ENCODE assay signal across 7 cellular contexts in the genomic region with DNA sequence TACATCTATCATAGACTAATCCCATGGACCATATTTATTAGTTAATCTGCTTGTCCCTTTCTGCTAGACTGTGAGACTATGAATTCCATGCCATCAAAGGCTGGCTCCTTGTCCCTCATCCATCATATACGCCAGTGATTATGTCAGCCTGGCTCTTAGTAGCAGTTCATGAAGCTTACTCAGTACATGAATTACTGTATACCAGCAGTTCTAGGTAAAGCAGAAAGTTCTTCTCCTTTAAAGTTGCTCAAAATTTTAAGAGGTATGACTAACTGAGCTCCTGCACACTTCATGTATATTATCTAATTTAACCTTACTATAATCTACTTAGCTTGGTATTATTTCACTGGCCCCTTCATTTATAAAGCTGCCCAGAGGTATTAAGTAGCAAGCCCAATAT.
"Had no signal": no experiment of that assay in that cellular context is flagged by ENCODE, and none has a peak within 500 bp of the region (broad histone marks: within the 10 kb centered on the region; RNA-seq: fewer than 3 reads in every experiment).

No MANE protein-coding gene starts in this region.

- H3K27me3 Mint-ChIP-seq: IgD-negative memory B cell had no signal

- H3K27ac Mint-ChIP-seq: HFFc6, IgD-negative memory B cell had no signal

- H3K9me3 Mint-ChIP-seq: HFFc6, IgD-negative memory B cell had no signal

- DNase-seq: GM23248, GOT3, H7, HFFc6 had no signal

- H3K4me3 Mint-ChIP-seq: HFFc6, IgD-negative memory B cell had no signal

- H3K36me3 Mint-ChIP-seq: IgD-negative memory B cell had no signal

- ATAC-seq: HCT116, HepG2 had no signal
